15 cellular contexts compared by ENCODE assay signal in the genomic region with DNA sequence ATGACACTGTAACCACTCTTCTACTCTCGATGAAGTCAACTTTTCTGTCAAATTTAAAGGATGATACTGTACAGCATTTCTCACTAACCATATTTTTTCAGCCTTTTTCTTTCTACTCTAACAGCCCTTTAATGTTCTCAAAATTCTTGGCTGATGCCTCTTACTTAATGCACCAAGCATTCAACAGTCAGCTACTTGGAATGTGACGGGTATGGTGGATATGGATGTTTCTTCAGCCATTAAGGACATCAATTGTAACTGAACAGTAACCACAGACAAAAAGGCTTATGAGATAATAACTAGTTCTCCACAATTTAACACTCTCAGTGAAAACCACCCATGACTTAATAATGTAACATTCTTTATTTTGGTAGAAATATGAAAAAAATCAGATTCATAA.
DNase-seq lines count a peak whose midpoint lies in the region; ATAC-seq, FAIRE-seq and TF ChIP-seq lines count a peak whose summit lies in the region.
"Had no signal": no experiment of that assay in that cellular context is flagged by ENCODE, and none has a peak within 500 bp of the region (broad histone marks: within the 10 kb centered on the region; RNA-seq: fewer than 3 reads in every experiment).

No MANE protein-coding gene starts in this region.

- H3K36me3 ChIP-seq in heart right ventricle: no peaks in the 10 kb centered on the region
- H3K36me3 ChIP-seq in upper lobe of left lung: no peaks in the 10 kb centered on the region
- H3K36me3 ChIP-seq in kidney (ENCODE audit: control insufficient read depth in 1 of 2, insufficient read depth in 2 of 2, low read length in 2 of 2): no peaks in the 10 kb centered on the region
- H3K36me3 ChIP-seq: vagina had no signal

- H3K27ac ChIP-seq in heart right ventricle (no peak overlapping the region), upper lobe of left lung (no peak overlapping the region), kidney (ENCODE audit: low read depth in 2 of 2, low read length in 2 of 2) (no peak overlapping the region)
- H3K27ac ChIP-seq: vagina had no signal

- peaks cover 0 to 9% (median 0%) of the 10 kb centered on the region in 7 donors for H3K27me3 ChIP-seq in heart right ventricle
- no peaks in the 10 kb centered on the region for H3K27me3 ChIP-seq in upper lobe of left lung
- H3K27me3 ChIP-seq: vagina had no signal

- FAIRE-seq in kidney (lab: Jason Lieb, UNC): no peak

- ATAC-seq in heart right ventricle: no peak
- no peak for ATAC-seq in upper lobe of left lung (ENCODE audit: low FRiP score in 2 of 2)
- ATAC-seq: left cardiac atrium had no signal

- H3K9me3 ChIP-seq in heart right ventricle: no peaks in the 10 kb centered on the region
- no peaks in the 10 kb centered on the region for H3K9me3 ChIP-seq in upper lobe of left lung
- no peaks in the 10 kb centered on the region for H3K9me3 ChIP-seq in kidney (ENCODE audit: control insufficient read depth in 1 of 2, low read length in 2 of 2)
- H3K9me3 ChIP-seq: vagina had no signal

- TF ChIP-seq POLR2A in upper lobe of left lung (IDR thresholded peaks at IDR 0.05): no peak

- TF ChIP-seq CTCF in heart right ventricle (IDR thresholded peaks at IDR 0.05): no peak
- TF ChIP-seq CTCF in upper lobe of left lung (IDR thresholded peaks at IDR 0.05): no peak
- TF ChIP-seq CTCF in kidney (IDR thresholded peaks at IDR 0.05; ENCODE audit: borderline replicate concordance, extremely low read depth, insufficient read depth): no peak

- peak; percentile 24 for DNase-seq in COLO829 (ENCODE audit: low spot score)
- peak; percentile 92 for DNase-seq in NCI-H226
- peak; percentile 20 for DNase-seq in epidermal melanocyte (ENCODE audit: insufficient read length, low spot score)
- DNase-seq in myocyte (ENCODE audit: low read depth): peak; percentile 72
- no peak for DNase-seq in mesenteric fat pad (ENCODE audit: low spot score)
- no peak for DNase-seq in heart right ventricle
- no peak for DNase-seq in upper lobe of left lung
- DNase-seq in kidney: no peak
- DNase-seq: CD4-positive, alpha-beta memory T cell; H7; left cardiac atrium; OCI-M1; stimulated activated CD4-positive, alpha-beta T cell treated with anti-CD3 and anti-CD28 coated beads, Interleukin-15, amount 100 ng/mL, for 24 hours; stimulated activated CD8-positive, alpha-beta memory T cell treated with anti-CD3 and anti-CD28 coated beads, Interleukin-4, amount 100 ng/mL, for 48 hours had no signal

- intact Hi-C loops in heart right ventricle (cut with DNase I): no loop called here
- intact Hi-C loops in kidney (cut with DNase I): no loop called here

- H3K4me1 ChIP-seq in heart right ventricle: no peaks in the 10 kb centered on the region
- H3K4me1 ChIP-seq in upper lobe of left lung: no peaks in the 10 kb centered on the region
- H3K4me1 ChIP-seq in kidney (ENCODE audit: control insufficient read depth in 1 of 2, insufficient read depth in 1 of 2, low read depth in 1 of 2, low read length in 2 of 2): no peaks in the 10 kb centered on the region
- H3K4me1 ChIP-seq: vagina had no signal

- WGBS in heart right ventricle, 2 donors: 51 to 62% methylated on average over 2 of the region's 2 CpGs
- WGBS in upper lobe of left lung, 2 donors: 61 to 68% methylated on average over 2 of the region's 2 CpGs

- TF ChIP-seq EP300 in upper lobe of left lung (IDR thresholded peaks at IDR 0.05): no peak

- H3K9ac ChIP-seq in kidney (ENCODE audit: low read length in 2 of 2): no peak overlapping the region

- H3K4me3 ChIP-seq in heart right ventricle (no peak overlapping the region), upper lobe of left lung (no peak overlapping the region), kidney (ENCODE audit: low read length in 2 of 2) (no peak overlapping the region)
- H3K4me3 ChIP-seq: vagina had no signal

Comparison
In these comparisons a context has a peak if more than half of its experiments do, and no peak if none do; other contexts are left out.
1. DNase-seq: peak in COLO829 (single experiment), NCI-H226 (single experiment), epidermal melanocyte (single experiment) and myocyte (single experiment); none in mesenteric fat pad (single experiment), heart right ventricle (0 of 2), upper lobe of left lung (0 of 2) and kidney (single experiment).